Comparison of ENCODE assay signal across 14 cellular contexts in genomic region chr3:150107429-150108175, GRCh38.
DNase-seq lines count a peak whose midpoint lies in the region; ATAC-seq and TF ChIP-seq lines count a peak whose summit lies in the region.
"Had no signal": no experiment of that assay in that cellular context is flagged by ENCODE, and none has a peak within 500 bp of the region (broad histone marks: within the 10 kb centered on the region; RNA-seq: fewer than 3 reads in every experiment).

No MANE protein-coding gene starts in this region.

- H3K4me1 Mint-ChIP-seq in nephron progenitor cell: peaks cover 60% of the 10 kb centered on the region
- H3K4me1 Mint-ChIP-seq: activated B cell treated with CpG ODN at 0.5 μM for 24 hours had no signal

- no peaks in the 10 kb centered on the region for H4K20me1 ChIP-seq in Karpas-422 (ENCODE audit: insufficient read depth, low read depth, low read length)

- peaks cover 21% of the 10 kb centered on the region for H3K4me1 ChIP-seq in BE2C
- peaks cover 62% of the 10 kb centered on the region for H3K4me1 ChIP-seq in Karpas-422 (ENCODE audit: low read length)
- H3K4me1 ChIP-seq: upper lobe of right lung had no signal

- H3K4me3 ChIP-seq in BE2C (ENCODE audit: low read depth, low read length) (peak overlapping the region; percentile 25), Karpas-422 (ENCODE audit: low read length) (peak overlapping the region; percentile 24; the same call in 1 of the 2 replicates), astrocyte of the spinal cord (ENCODE audit: low read depth, low read length) (no peak overlapping the region)
- H3K4me3 ChIP-seq: upper lobe of right lung had no signal

- TF ChIP-seq CTCF in BE2C (IDR thresholded peaks at IDR 0.05; ENCODE audit: low read depth, low read length) (no peak), astrocyte of the spinal cord (IDR thresholded peaks at IDR 0.05; ENCODE audit: low read depth, low read length) (no peak), nephron progenitor cell (IDR thresholded peaks at IDR 0.05) (no peak)

- ATAC-seq in HG03097 (IDR thresholded peaks at IDR 0.05; ENCODE audit: low FRiP score, unreplicated experiment): no peak
- ATAC-seq in HG02938 (IDR thresholded peaks at IDR 0.05; ENCODE audit: unreplicated experiment): no peak
- ATAC-seq in GM18520 (IDR thresholded peaks at IDR 0.05; ENCODE audit: unreplicated experiment): no peak
- ATAC-seq: upper lobe of right lung had no signal

- H3K9me3 Mint-ChIP-seq in nephron progenitor cell: peaks cover 9% of the 10 kb centered on the region
- H3K9me3 Mint-ChIP-seq: activated B cell treated with CpG ODN at 0.5 μM for 24 hours had no signal

- H3K9ac ChIP-seq in Karpas-422 (ENCODE audit: low read length): peak overlapping the region; percentile 69

- peak overlapping the region; percentile 95 for H3K27ac ChIP-seq in Karpas-422 (ENCODE audit: low read length)
- H3K27ac ChIP-seq: neutrophil, upper lobe of right lung had no signal

- no peaks in the 10 kb centered on the region for H3K9me3 ChIP-seq in BE2C
- no peaks in the 10 kb centered on the region for H3K9me3 ChIP-seq in Karpas-422 (ENCODE audit: low read length)
- H3K9me3 ChIP-seq: neutrophil, upper lobe of right lung had no signal

- H3K79me2 ChIP-seq in Karpas-422 (ENCODE audit: low read length): no peaks in the 10 kb centered on the region

- H3K27me3 Mint-ChIP-seq in nephron progenitor cell (ENCODE audit: low read depth, poor library complexity): peaks cover 3% of the 10 kb centered on the region

- peak overlapping the region; percentile 63 for H3K4me2 ChIP-seq in Karpas-422 (ENCODE audit: low read depth, low read length, poor library complexity, severe bottlenecking)

- peak overlapping the region; percentile 92 for H3K27ac Mint-ChIP-seq in nephron progenitor cell
- H3K27ac Mint-ChIP-seq: activated B cell treated with CpG ODN at 0.5 μM for 24 hours had no signal

- H3K36me3 ChIP-seq in BE2C: no peaks in the 10 kb centered on the region
- H3K36me3 ChIP-seq in Karpas-422 (ENCODE audit: insufficient read depth, low read length): no peaks in the 10 kb centered on the region
- H3K36me3 ChIP-seq: neutrophil, upper lobe of right lung had no signal

- H3K27me3 ChIP-seq in BE2C (no peaks in the 10 kb centered on the region), Karpas-422 (ENCODE audit: low read length) (no peaks in the 10 kb centered on the region)
- H3K27me3 ChIP-seq: neutrophil, upper lobe of right lung had no signal

- no peak overlapping the region for H3K4me3 Mint-ChIP-seq in nephron progenitor cell
- H3K4me3 Mint-ChIP-seq: activated B cell treated with CpG ODN at 0.5 μM for 24 hours had no signal

- H3K9me2 ChIP-seq in Karpas-422 (replicated peaks; ENCODE audit: insufficient read depth, low read length): no peaks in the 10 kb centered on the region

- in situ Hi-C loops in astrocyte of the spinal cord (cut with HindIII; ENCODE audit: low sequenced_read_pairs): no loop called here

- no peak for DNase-seq in BE2C
- peak; percentile 58 for DNase-seq in Karpas-422
- peak; percentile 37 for DNase-seq in astrocyte of the spinal cord (ENCODE audit: low read depth, low spot score)
- no peak for DNase-seq in nephron progenitor cell
- no peak for DNase-seq in SHP77 (lab: John Stamatoyannopoulos, UW)
- DNase-seq: activated B cell treated with CpG ODN at 0.5 μM for 24 hours; activated naive CD4-positive, alpha-beta T cell treated with Interleukin-2 at 50 U/mL for 16 hours; NCI-H1092 treated with DMSO at 0.1 percent for 48 hours; NCI-H2227 treated with DMSO at 0.1 percent for 48 hours; upper lobe of right lung had no signal

- H2AFZ ChIP-seq in Karpas-422 (ENCODE audit: low read length): peak overlapping the region; percentile 63; the same call in 1 of the 2 replicates

- H3K36me3 Mint-ChIP-seq in nephron progenitor cell (ENCODE audit: low read depth): peaks cover 9% of the 10 kb centered on the region

Comparison
In these comparisons a context has a peak if more than half of its experiments do, and no peak if none do; other contexts are left out.
1. DNase-seq: peak in Karpas-422 (single experiment) and astrocyte of the spinal cord (single experiment); none in BE2C (single experiment), nephron progenitor cell (single experiment) and SHP77 (0 of 2).